In the genomic region with DNA sequence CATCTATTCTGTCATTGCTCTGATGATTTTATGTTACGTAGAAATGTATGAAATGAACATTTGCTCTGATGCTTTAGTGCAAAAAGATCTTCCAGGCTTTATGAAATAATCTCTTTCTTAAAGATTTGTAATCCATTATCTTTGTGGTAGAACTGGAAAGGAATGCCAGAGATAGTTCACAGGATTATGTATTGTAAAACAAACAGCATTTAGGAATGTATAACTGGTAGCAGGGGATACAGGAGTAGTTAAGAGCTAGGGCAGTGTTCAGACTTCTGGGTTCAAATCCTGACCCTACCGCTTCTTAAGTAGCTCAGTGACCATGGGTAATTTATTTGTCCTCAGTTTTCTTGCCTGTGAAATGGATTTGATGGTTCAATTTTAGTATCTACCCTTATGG, we compare ENCODE assay signal across 23 cellular contexts.
"Had no signal": no experiment of that assay in that cellular context is flagged by ENCODE, and none has a peak within 500 bp of the region (broad histone marks: within the 10 kb centered on the region; RNA-seq: fewer than 3 reads in every experiment).

No MANE protein-coding gene starts in this region.

- H3K4me3 ChIP-seq: breast epithelium had no signal

- ATAC-seq: activated T-helper 17 cell treated with anti-CD3 and anti-CD28 coated beads, Interleukin-2, amount 50 U/mL, for 72 hours; PC-3; T-cell had no signal

- DNase-seq: activated CD4-positive, alpha-beta memory T cell treated with anti-CD3 and anti-CD28 coated beads for 36 hours; activated CD4-positive, alpha-beta T cell treated with anti-CD3 and anti-CD28 coated beads, Interleukin-2, amount 10 ng/mL, durations not matched to agents 7 days and 5 days; activated CD4-positive, CD25-positive, alpha-beta regulatory T cell; activated CD8-positive, alpha-beta memory T cell treated with anti-CD3 and anti-CD28 coated beads for 24 hours; activated gamma-delta T cell; activated naive CD4-positive, alpha-beta T cell treated with anti-CD3 and anti-CD28 coated beads for 36 hours; activated T-cell treated with anti-CD3 and anti-CD28 coated beads for 4 hours; activated T-cell treated with anti-CD3 and anti-CD28 coated beads, Interleukin-2, amount 50 U/mL, for 48 hours; anterior cingulate cortex; caudate nucleus; Kasumi-1; NCI-H1105 treated with DMSO at 0.1 percent for 48 hours; NCI-H1436 treated with DMSO at 0.1 percent for 48 hours; NCI-H187; NCI-H2081; NCI-H446; NCI-H524; PC-3; SHP77 treated with DMSO at 0.1 percent for 48 hours; T-cell; T-helper 2 cell had no signal
